Comparison of ENCODE assay signal across 8 cellular contexts in the genomic region with DNA sequence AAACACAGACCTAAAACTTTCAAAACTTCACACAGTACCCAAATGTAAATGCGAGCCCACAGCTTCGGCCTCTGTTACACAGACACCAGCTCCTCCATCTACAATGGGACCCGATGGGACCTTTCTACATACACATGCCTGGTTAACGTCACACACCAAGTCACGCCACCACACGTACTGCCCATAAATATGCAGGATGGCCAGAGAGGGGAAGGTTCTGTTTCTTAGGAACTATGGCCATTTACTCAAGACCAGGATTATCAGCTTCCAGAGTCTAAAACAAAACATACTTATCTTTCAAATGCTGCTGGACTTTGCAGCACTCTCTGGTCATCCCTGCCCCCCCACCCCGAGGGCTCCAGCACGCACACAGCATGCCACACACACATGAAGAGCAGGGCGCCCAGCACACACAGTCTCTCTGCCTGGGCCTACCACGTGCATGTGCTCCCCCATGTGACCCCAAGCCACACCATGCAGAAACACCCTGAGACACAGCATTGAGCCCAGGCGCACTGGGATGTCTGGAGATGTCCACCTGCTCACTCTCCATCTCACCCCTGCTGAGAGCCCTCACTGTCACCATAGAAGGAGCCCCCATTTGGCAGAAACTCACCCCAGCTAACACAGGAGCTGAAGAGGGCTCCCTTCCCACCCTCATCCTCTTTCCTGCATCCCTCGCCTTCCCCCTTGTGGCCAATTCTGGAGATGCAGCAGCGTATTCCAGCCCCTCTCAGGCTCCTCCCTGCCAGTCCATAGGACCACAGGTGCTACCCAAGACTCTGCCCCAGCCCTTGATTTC.
DNase-seq lines count a peak whose midpoint lies in the region; ATAC-seq and TF ChIP-seq lines count a peak whose summit lies in the region.

No MANE protein-coding gene starts in this region.

- no peaks in the 10 kb centered on the region for H3K9me2 ChIP-seq in Loucy (replicated peaks; ENCODE audit: low read depth, low read length)

- H3K4me3 Mint-ChIP-seq in glutamatergic neuron (ENCODE audit: unreplicated experiment) = no peak overlapping the region

- H3K27me3 Mint-ChIP-seq in glutamatergic neuron (ENCODE audit: unreplicated experiment) = peaks cover 14% of the 10 kb centered on the region

- peak; percentile 89 for TF ChIP-seq CTCF in Loucy (conservative IDR thresholded peaks at IDR 0.05; ENCODE audit: low read length)
- TF ChIP-seq CTCF in glutamatergic neuron (IDR thresholded peaks at IDR 0.05; ENCODE audit: partially characterized antibody, unreplicated experiment) = peak; percentile 81

- no peak overlapping the region for H2AFZ ChIP-seq in Loucy (ENCODE audit: low read length)

- no peaks in the 10 kb centered on the region for H4K20me1 ChIP-seq in Loucy (ENCODE audit: insufficient read depth, low read length, poor library complexity, severe bottlenecking)

- ATAC-seq in HG03378 (IDR thresholded peaks at IDR 0.05; ENCODE audit: unreplicated experiment) = no peak

- H3F3A ChIP-seq in Loucy (ENCODE audit: low read depth) = no peaks in the 10 kb centered on the region

- H3K4me1 ChIP-seq in Loucy (ENCODE audit: insufficient read depth, low read length, poor library complexity, severe bottlenecking) = peaks cover 20% of the 10 kb centered on the region

- H3K27me3 ChIP-seq in Loucy (ENCODE audit: insufficient read depth, low read length, poor library complexity, severe bottlenecking) = no peaks in the 10 kb centered on the region

- no peaks in the 10 kb centered on the region for H3K36me3 Mint-ChIP-seq in glutamatergic neuron (ENCODE audit: unreplicated experiment)

- H3K9ac ChIP-seq in Loucy (ENCODE audit: low read depth, low read length, poor library complexity, severe bottlenecking) = peak overlapping the region; percentile 11

- peak overlapping the region; percentile 52 for H3K27ac Mint-ChIP-seq in glutamatergic neuron (ENCODE audit: unreplicated experiment)

- no peak overlapping the region for H3K4me3 ChIP-seq in Loucy (ENCODE audit: low read length, poor library complexity, severe bottlenecking)

- no peaks in the 10 kb centered on the region for H3K79me2 ChIP-seq in Loucy (ENCODE audit: insufficient read depth, low read length)

- H3K4me1 Mint-ChIP-seq in glutamatergic neuron (ENCODE audit: low read depth, unreplicated experiment) = peaks cover 19% of the 10 kb centered on the region

- H3K9me3 Mint-ChIP-seq in glutamatergic neuron (ENCODE audit: unreplicated experiment) = peaks cover 5% of the 10 kb centered on the region

- peak; percentile 67 for DNase-seq in DMS79 treated with DMSO at 0.1 percent for 48 hours (lab: John Stamatoyannopoulos, UW)
- peak; percentile 79 for DNase-seq in SK-MEL-5 (ENCODE audit: low read depth, low spot score)
- DNase-seq in activated naive CD4-positive, alpha-beta T cell treated with Interleukin-2 at 50 U/mL for 16 hours = peak; percentile 74
- DNase-seq in glutamatergic neuron = peak; percentile 95
- peak; percentile 91 for DNase-seq in posterior vena cava (ENCODE audit: low spot score)
- DNase-seq in ureter (ENCODE audit: low spot score) = peak; percentile 78

- no peak overlapping the region for H3K4me2 ChIP-seq in Loucy (ENCODE audit: low read depth, low read length, poor library complexity, severe bottlenecking)

- no peaks in the 10 kb centered on the region for H3K9me3 ChIP-seq in Loucy (ENCODE audit: insufficient read depth, low read depth, low read length)

- in situ Hi-C loops in SK-MEL-5 (cut with HindIII; ENCODE audit: low pct_unique_long_range_greater_than_20kb, low sequenced_read_pairs) = no loop called here

- intact Hi-C loops in posterior vena cava (cut with DNase I) = loop anchor here (2.0 to 10.0 kb wide), 3 partner anchors 96 to 200 kb away; no protein-coding TSS in a partner anchor

- no peaks in the 10 kb centered on the region for H3K36me3 ChIP-seq in Loucy (ENCODE audit: insufficient read depth, low read length)
